ENCODE assay signal across 7 cellular contexts in the genomic region with DNA sequence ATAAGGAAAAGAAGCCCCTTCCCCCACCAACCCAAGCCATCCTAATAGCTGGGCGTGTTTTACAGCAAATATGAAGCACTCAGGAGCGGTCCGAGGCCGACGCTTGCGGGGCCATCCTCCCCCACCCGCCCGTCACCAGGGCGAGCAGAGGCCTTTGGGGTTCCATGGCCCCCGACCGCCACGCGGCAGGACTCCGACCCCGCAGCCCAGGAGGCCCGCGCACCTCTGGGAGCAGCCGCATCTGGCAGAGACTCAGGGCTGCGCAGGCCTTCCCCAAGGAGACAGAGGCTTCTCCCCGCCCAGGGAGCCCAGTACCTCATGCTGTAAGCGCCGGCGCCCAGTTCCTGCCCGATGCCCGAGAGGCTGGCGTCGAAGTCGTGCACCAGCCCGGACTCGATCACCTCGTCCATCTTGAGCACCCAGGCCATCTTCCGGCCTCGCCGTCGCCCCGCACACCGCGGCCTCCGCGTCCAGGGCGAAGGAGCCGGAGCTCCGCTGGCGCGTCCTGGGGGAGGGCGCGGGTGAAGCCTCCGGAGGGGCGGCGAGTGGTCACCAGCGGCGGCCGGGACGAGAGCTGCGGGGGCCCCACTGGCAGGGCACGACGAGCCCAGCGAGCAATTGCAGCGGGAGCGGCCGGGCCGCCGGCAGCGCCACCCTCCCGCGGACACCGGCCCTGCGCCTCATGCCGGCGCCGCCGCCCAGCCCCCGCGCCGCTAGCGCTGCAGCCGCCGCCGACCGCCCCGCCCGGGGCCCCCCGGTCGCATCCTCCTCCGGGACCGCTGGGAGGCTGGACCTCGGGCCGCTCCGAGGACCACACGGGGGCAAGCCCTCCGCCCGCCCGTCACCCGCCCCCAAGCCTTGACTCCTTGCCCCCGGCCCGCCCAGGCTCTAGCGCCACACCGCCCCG. TPM values are rescaled to one million over a fixed set of nuclear protein-coding genes. Genes with fewer than 3 reads are reported as not detected.
A peak's percentile ranks its signal among the peaks of the same experiment; 100 is the strongest.
DNase-seq lines count a peak whose midpoint lies in the region; ATAC-seq and TF ChIP-seq lines count a peak whose summit lies in the region.

No MANE protein-coding gene starts in this region.

- H3K4me1 ChIP-seq in ectodermal cell (ENCODE audit: control insufficient read depth, insufficient read depth, low read length): no peaks in the 10 kb centered on the region

- ATAC-seq in GM21717 (IDR thresholded peaks at IDR 0.05; ENCODE audit: unreplicated experiment): peak; percentile 23

- H3K9me3 ChIP-seq in KOPT-K1 (ENCODE audit: insufficient read depth, low read length, poor library complexity, severe bottlenecking) (no peaks in the 10 kb centered on the region), ectodermal cell (ENCODE audit: control insufficient read depth, low read length) (no peaks in the 10 kb centered on the region)

- H3K27ac ChIP-seq in KOPT-K1 (ENCODE audit: low read depth, low read length, poor library complexity, severe bottlenecking): peak overlapping the region; percentile 97
- H3K27ac ChIP-seq in ectodermal cell (ENCODE audit: insufficient read depth, low read depth, low read length, poor library complexity, severe bottlenecking): peak overlapping the region; percentile 93

- TF ChIP-seq CTCF in GM12872 (IDR thresholded peaks at IDR 0.05; ENCODE audit: insufficient read depth, low read depth, low read length): peak; percentile 29; the same call in 2 of the 3 replicates

- H3K36me3 ChIP-seq in KOPT-K1 (ENCODE audit: insufficient read depth, low read length) (no peaks in the 10 kb centered on the region), ectodermal cell (ENCODE audit: control insufficient read depth, insufficient read depth, low read length) (no peaks in the 10 kb centered on the region)

- H3K4me3 ChIP-seq in ectodermal cell (ENCODE audit: insufficient read depth, low read depth, low read length): peak overlapping the region; percentile 98

- WGBS in ectodermal cell, 2 experiments: 0% methylated on average over 99 of the region's 99 CpGs

- DNase-seq in activated CD4-positive, alpha-beta T cell treated with anti-CD3 and anti-CD28 coated beads, Interleukin-2, amount 50 U/mL, for 4 hours: peak; percentile 35
- peak; percentile 55 to 75 for DNase-seq in lung microvascular endothelial cell (ENCODE audit: low read depth in 2 of 2)
- peak; percentile 22 for DNase-seq in stimulated activated CD8-positive, alpha-beta memory T cell treated with anti-CD3 and anti-CD28 coated beads, Interleukin-12 subunit alpha, Interleukin-12 subunit beta, amount 100 ng/mL, for 4 hours (ENCODE audit: low read depth)

- H3K27me3 ChIP-seq in ectodermal cell (ENCODE audit: control insufficient read depth, insufficient read depth, low read length, poor library complexity, severe bottlenecking): no peaks in the 10 kb centered on the region

RNA-seq across cellular contexts. Expression of a gene that starts 0.5 kb away (rescaled TPM):
- 81.1 TPM for polyA plus RNA-seq in ectodermal cell (2013, experiment 1 of 4)
- 77.1 TPM for polyA plus RNA-seq in ectodermal cell (2013, experiment 2 of 4)
- polyA plus RNA-seq in ectodermal cell (2013, experiment 3 of 4): 53.8 TPM
- polyA plus RNA-seq in ectodermal cell (2013, experiment 4 of 4): 65.8 TPM
- total RNA-seq in lung microvascular endothelial cell: 29.9 and 37.3 TPM in 2 replicates

Comparison
In these comparisons a context has a peak if more than half of its experiments do, and no peak if none do; other contexts are left out.
1. Peak in every context shown above with its lines: DNase-seq, ATAC-seq, H3K4me3 ChIP-seq and H3K27ac ChIP-seq.